Comparison of ENCODE assay signal across 10 cellular contexts in the genomic region with DNA sequence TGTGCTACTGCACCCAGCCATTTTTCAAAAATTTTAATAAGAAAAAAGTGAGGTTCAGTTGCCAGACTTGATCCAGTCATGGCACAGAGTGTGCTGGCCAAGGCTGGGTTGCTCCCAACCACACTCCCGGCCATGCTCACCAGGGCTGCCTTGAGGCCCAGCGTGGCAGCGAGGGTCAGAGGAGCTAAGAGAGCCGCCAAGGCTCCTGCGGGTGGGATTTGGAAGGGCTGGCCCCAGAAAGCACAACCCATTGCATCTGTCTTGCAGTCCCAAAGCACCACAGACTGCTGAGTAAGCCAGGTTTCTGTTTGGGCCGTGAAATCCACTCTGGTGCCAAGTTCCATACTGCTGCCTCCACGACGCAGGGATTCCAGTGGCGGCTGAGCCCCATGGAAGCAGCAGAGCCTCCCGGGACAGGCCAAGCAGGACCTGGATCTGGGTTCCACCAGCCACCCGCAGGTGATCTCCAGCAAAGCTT. TPM values are rescaled to one million over a fixed set of nuclear protein-coding genes. Genes with fewer than 3 reads are reported as not detected.
DNase-seq lines count a peak whose midpoint lies in the region; ATAC-seq and TF ChIP-seq lines count a peak whose summit lies in the region.
"Had no signal": no experiment of that assay in that cellular context is flagged by ENCODE, and none has a peak within 500 bp of the region (broad histone marks: within the 10 kb centered on the region; RNA-seq: fewer than 3 reads in every experiment).

No MANE protein-coding gene starts in this region.

- DNase-seq in left ventricle myocardium inferior (no peak), Right ventricle myocardium inferior (ENCODE audit: missing footprints) (no peak), amniotic epithelial cell (ENCODE audit: low read depth) (peak; percentile 21), lower lobe of right lung (no peak), vagina (ENCODE audit: extremely low spot score in 2 of 2) (no peak), GF-D8 (lab: John Stamatoyannopoulos, UW) (no peak), endothelial cell (ENCODE audit: low spot score) (no peak)

- peaks cover 12% of the 10 kb centered on the region for H3K36me3 Mint-ChIP-seq in endothelial cell (ENCODE audit: low read depth, unreplicated experiment)

- H3K27me3 ChIP-seq in left ventricle myocardium inferior (ENCODE audit: low read depth) (no peaks in the 10 kb centered on the region), lower lobe of right lung (ENCODE audit: low read depth) (no peaks in the 10 kb centered on the region), vagina (no peaks in the 10 kb centered on the region)
- H3K27me3 ChIP-seq: heart left ventricle, ovary had no signal

- intact Hi-C loops in left ventricle myocardium inferior (cut with micrococcal nuclease), result no loop called here
- intact Hi-C loops in Right ventricle myocardium inferior (cut with DNase I), result no loop called here
- intact Hi-C loops in lower lobe of right lung (cut with DNase I), result no loop called here
- intact Hi-C loops in vagina (cut with DNase I), result no loop called here

- no peaks in the 10 kb centered on the region for H3K9me3 Mint-ChIP-seq in endothelial cell (ENCODE audit: unreplicated experiment)

- no peaks in the 10 kb centered on the region for H3K9me3 ChIP-seq in left ventricle myocardium inferior (replicated peaks)
- H3K9me3 ChIP-seq in lower lobe of right lung, result no peaks in the 10 kb centered on the region
- H3K9me3 ChIP-seq in vagina, result no peaks in the 10 kb centered on the region
- H3K9me3 ChIP-seq: heart left ventricle, ovary had no signal

- peaks cover 39% of the 10 kb centered on the region for H3K4me1 Mint-ChIP-seq in endothelial cell (ENCODE audit: unreplicated experiment)

- H3K4me3 Mint-ChIP-seq in endothelial cell (ENCODE audit: unreplicated experiment), result no peak overlapping the region

- peak overlapping the region; percentile 37 for H3K27ac ChIP-seq in left ventricle myocardium inferior (replicated peaks)
- peak overlapping the region; percentile 28 for H3K27ac ChIP-seq in lower lobe of right lung
- peak overlapping the region; percentile 96 for H3K27ac ChIP-seq in vagina
- H3K27ac ChIP-seq: ovary had no signal

- ATAC-seq in Right ventricle myocardium inferior (no peak), lower lobe of right lung (no peak), HG03045 (IDR thresholded peaks at IDR 0.05; ENCODE audit: unreplicated experiment) (no peak)
- ATAC-seq: heart left ventricle had no signal

- peaks cover 8% of the 10 kb centered on the region for H3K27me3 Mint-ChIP-seq in endothelial cell (ENCODE audit: unreplicated experiment)

- H3K4me1 ChIP-seq in left ventricle myocardium inferior, result peaks cover 89% of the 10 kb centered on the region
- H3K4me1 ChIP-seq in lower lobe of right lung, result peaks cover 82% of the 10 kb centered on the region
- peaks cover 81% of the 10 kb centered on the region for H3K4me1 ChIP-seq in vagina

- TF ChIP-seq CTCF in left ventricle myocardium inferior (IDR thresholded peaks at IDR 0.05; ENCODE audit: borderline replicate concordance) (no peak), lower lobe of right lung (IDR thresholded peaks at IDR 0.05) (no peak), vagina (IDR thresholded peaks at IDR 0.05) (no peak), endothelial cell (IDR thresholded peaks at IDR 0.05; ENCODE audit: unreplicated experiment) (no peak)

- H3K4me3 ChIP-seq in left ventricle myocardium inferior, result no peak overlapping the region
- no peak overlapping the region for H3K4me3 ChIP-seq in lower lobe of right lung
- H3K4me3 ChIP-seq in vagina, result no peak overlapping the region
- H3K4me3 ChIP-seq: heart left ventricle, ovary had no signal

- H3K36me3 ChIP-seq in left ventricle myocardium inferior (peaks cover 5% of the 10 kb centered on the region), lower lobe of right lung (no peaks in the 10 kb centered on the region), vagina (no peaks in the 10 kb centered on the region)
- H3K36me3 ChIP-seq: ovary had no signal

- no peak for TF ChIP-seq POLR2A in vagina (IDR thresholded peaks at IDR 0.05)

- no peak overlapping the region for H3K27ac Mint-ChIP-seq in endothelial cell (ENCODE audit: unreplicated experiment)

RNA-seq across cellular contexts. Expression of gene ZBTB17, which starts 22.6 kb away (rescaled TPM):
- 24.7 TPM for total RNA-seq in left ventricle myocardium inferior
- total RNA-seq in Right ventricle myocardium inferior, result 23.4 TPM
- total RNA-seq in lower lobe of right lung, result 37.7 TPM
- total RNA-seq in vagina, result 38.5 TPM
- total RNA-seq in endothelial cell (ENCODE audit: unreplicated experiment), result 33.6 TPM

RNA-seq across cellular contexts. Expression of gene SRARP, which starts 50.7 kb away (rescaled TPM):
- total RNA-seq in left ventricle myocardium inferior (1.0 TPM), Right ventricle myocardium inferior (0.41 TPM), lower lobe of right lung (0.21 TPM), vagina (not detected), endothelial cell (ENCODE audit: unreplicated experiment) (0.10 TPM)
- total RNA-seq: ovary had no signal

Comparison
In these comparisons a context has a peak if more than half of its experiments do, and no peak if none do; other contexts are left out.
1. H3K27ac ChIP-seq: peak in every context shown above with its lines; median percentile 96 in vagina; 37 in left ventricle myocardium inferior; 28 in lower lobe of right lung.